In the genomic region with DNA sequence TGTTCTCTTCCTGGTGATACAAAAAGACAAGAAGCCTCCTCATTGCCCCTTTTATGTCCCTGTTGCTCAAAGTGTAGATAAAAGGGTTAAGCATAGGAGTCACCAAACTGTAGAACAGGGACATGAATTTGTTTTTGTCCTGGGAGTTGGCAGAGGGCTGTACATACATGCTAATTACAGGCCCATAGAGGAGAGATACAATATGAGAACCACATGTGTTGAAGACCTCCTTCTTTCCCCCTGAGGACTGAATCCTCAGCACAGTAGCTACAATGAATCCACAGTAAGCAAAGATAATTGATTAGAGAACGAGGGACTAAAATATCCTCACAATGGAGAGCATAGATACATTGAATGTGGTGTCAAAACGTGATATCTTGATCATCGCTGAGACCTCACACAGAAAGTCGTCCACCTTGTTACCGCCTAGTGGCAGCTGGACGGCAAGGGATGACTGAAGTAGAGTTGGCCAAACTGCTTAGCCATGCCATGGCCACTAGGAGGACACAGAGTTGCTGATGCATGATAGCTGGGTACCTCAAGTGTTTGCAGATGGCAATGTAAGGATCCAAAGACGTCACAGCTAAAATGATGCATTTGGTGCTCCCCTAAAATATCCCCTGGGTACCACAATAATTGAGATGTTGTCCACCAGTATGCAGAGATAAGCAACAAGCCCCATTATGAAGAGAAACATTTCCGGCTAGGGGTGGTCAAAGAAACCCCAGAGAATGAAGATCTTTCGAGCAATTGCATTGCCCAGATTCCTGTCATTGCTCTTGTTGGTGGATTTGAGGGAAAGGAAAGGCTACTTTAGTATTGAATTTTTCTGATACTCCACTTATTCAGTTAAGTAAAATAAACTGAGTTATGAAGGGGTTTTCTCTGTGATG, we compare ENCODE assay signal across 9 cellular contexts. TPM values are rescaled to one million over a fixed set of nuclear protein-coding genes. Genes with fewer than 3 reads are reported as not detected.
DNase-seq lines count a peak whose midpoint lies in the region; ATAC-seq and TF ChIP-seq lines count a peak whose summit lies in the region.
"Had no signal": no experiment of that assay in that cellular context is flagged by ENCODE, and none has a peak within 500 bp of the region (broad histone marks: within the 10 kb centered on the region; RNA-seq: fewer than 3 reads in every experiment).

No MANE protein-coding gene starts in this region.

- 5% methylated on average over 9 of the region's 9 CpGs for WGBS in SK-N-SH (ENCODE audit: low lambda C conversion rate)

- no peaks in the 10 kb centered on the region for H3K79me2 ChIP-seq in SK-N-SH (ENCODE audit: insufficient read depth)

- H3K36me3 ChIP-seq in SK-N-SH (replicated peaks in 1 of 2; ENCODE audit: control insufficient read depth in 1 of 2, insufficient read depth in 2 of 2, low read length in 1 of 2), result no peaks in the 10 kb centered on the region
- H3K36me3 ChIP-seq: BLaER1 had no signal

- TF ChIP-seq RAD21 in SK-N-SH (IDR thresholded peaks at IDR 0.05; ENCODE audit: low read length), result no peak

- H3F3A ChIP-seq in SK-N-SH (replicated peaks; ENCODE audit: insufficient read depth), result no peaks in the 10 kb centered on the region

- peak; percentile 65 for TF ChIP-seq CTCF in SK-N-SH (IDR thresholded peaks at IDR 0.05)

- H3K9me2 ChIP-seq in SK-N-SH, result no peaks in the 10 kb centered on the region

- H2AFZ ChIP-seq in SK-N-SH (ENCODE audit: low read depth), result no peak overlapping the region

- peak; percentile 55 for ATAC-seq in HG03354 (IDR thresholded peaks at IDR 0.05; ENCODE audit: poor library complexity, severe bottlenecking, unreplicated experiment)
- no peak for ATAC-seq in HG02623 (IDR thresholded peaks at IDR 0.05; ENCODE audit: unreplicated experiment)
- no peak for ATAC-seq in HG02840 (IDR thresholded peaks at IDR 0.05; ENCODE audit: low FRiP score, unreplicated experiment)

- DNase-seq in NCI-H2171 treated with DMSO at 0.1 percent for 48 hours (lab: John Stamatoyannopoulos, UW), result peak; percentile 5
- DNase-seq in NCI-H2171 (lab: John Stamatoyannopoulos, UW), result no peak
- DNase-seq in SK-N-SH, result peak; percentile 44
- DNase-seq in glomerular visceral epithelial cell (ENCODE audit: extremely low spot score), result peak; percentile 26
- DNase-seq in activated CD4-positive, alpha-beta T cell treated with anti-CD3 and anti-CD28 coated beads for 1 hour, result no peak

- H3K9me3 ChIP-seq in SK-N-SH, result no peaks in the 10 kb centered on the region
- H3K9me3 ChIP-seq: BLaER1 had no signal

- H3K27ac ChIP-seq in SK-N-SH (ENCODE audit: low read depth in 2 of 2, low read length in 1 of 2), result no peak overlapping the region
- H3K27ac ChIP-seq: BLaER1 had no signal

- H3K9ac ChIP-seq in SK-N-SH, result no peak overlapping the region
- H3K9ac ChIP-seq: BLaER1 had no signal

- H3K27me3 ChIP-seq in SK-N-SH (ENCODE audit: insufficient read depth), result no peaks in the 10 kb centered on the region
- H3K27me3 ChIP-seq: BLaER1 had no signal

- H3K4me3 ChIP-seq in SK-N-SH (ENCODE audit: low read depth in 2 of 2, low read length in 1 of 2), result peak overlapping the region in 1 of 2 experiments; percentile 48; a peak in 1 of 4 replicates
- H3K4me3 ChIP-seq: BLaER1 had no signal

- no peak for TF ChIP-seq EP300 in SK-N-SH (IDR thresholded peaks at IDR 0.05; ENCODE audit: borderline replicate concordance in 1 of 2, low read depth in 1 of 2, low read length in 1 of 2)

- POLR2A ChIA-PET in SK-N-SH (lab: Yijun Ruan, JAX), result no interaction called here

- no peak overlapping the region for H3K4me2 ChIP-seq in SK-N-SH
- H3K4me2 ChIP-seq: BLaER1 had no signal

- CTCF ChIA-PET in SK-N-SH (lab: Yijun Ruan, JAX), result interaction anchor here (0.6 to 1.3 kb wide), 6 partner anchors 13 to 517 kb away, joined by 3 to 4 read pairs (median 3); no protein-coding TSS in a partner anchor

- H4K20me1 ChIP-seq in SK-N-SH (ENCODE audit: insufficient read depth), result no peaks in the 10 kb centered on the region
- H4K20me1 ChIP-seq: BLaER1 had no signal

- H3K4me1 ChIP-seq in SK-N-SH (ENCODE audit: control insufficient read depth in 1 of 2, insufficient read depth in 2 of 2, low read depth in 1 of 2, low read length in 1 of 2), result no peaks in the 10 kb centered on the region
- H3K4me1 ChIP-seq: BLaER1 had no signal

TF ChIP-seq in SK-N-SH, 30 proteins besides CTCF, POLR2A, EP300 and RAD21:
- TF ChIP-seq, protein P1, sequence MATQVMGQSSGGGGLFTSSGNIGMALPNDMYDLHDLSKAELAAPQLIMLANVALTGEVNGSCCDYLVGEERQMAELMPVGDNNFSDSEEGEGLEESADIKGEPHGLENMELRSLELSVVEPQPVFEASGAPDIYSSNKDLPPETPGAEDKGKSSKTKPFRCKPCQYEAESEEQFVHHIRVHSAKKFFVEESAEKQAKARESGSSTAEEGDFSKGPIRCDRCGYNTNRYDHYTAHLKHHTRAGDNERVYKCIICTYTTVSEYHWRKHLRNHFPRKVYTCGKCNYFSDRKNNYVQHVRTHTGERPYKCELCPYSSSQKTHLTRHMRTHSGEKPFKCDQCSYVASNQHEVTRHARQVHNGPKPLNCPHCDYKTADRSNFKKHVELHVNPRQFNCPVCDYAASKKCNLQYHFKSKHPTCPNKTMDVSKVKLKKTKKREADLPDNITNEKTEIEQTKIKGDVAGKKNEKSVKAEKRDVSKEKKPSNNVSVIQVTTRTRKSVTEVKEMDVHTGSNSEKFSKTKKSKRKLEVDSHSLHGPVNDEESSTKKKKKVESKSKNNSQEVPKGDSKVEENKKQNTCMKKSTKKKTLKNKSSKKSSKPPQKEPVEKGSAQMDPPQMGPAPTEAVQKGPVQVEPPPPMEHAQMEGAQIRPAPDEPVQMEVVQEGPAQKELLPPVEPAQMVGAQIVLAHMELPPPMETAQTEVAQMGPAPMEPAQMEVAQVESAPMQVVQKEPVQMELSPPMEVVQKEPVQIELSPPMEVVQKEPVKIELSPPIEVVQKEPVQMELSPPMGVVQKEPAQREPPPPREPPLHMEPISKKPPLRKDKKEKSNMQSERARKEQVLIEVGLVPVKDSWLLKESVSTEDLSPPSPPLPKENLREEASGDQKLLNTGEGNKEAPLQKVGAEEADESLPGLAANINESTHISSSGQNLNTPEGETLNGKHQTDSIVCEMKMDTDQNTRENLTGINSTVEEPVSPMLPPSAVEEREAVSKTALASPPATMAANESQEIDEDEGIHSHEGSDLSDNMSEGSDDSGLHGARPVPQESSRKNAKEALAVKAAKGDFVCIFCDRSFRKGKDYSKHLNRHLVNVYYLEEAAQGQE (IDR thresholded peaks at IDR 0.05; ENCODE audit: low read depth, low read length), result no peak
- TF ChIP-seq SMC3 (IDR thresholded peaks at IDR 0.05; ENCODE audit: low read depth, low read length), result 0 out of 2 replicates have a peak, but pooled peaks have one; percentile 10

RNA-seq across cellular contexts. Expression of a gene that starts 15.0 kb away (rescaled TPM):
- not detected in 2 replicates for polyA plus RNA-seq in SK-N-SH (2012; rRNA removed)
- polyA plus RNA-seq in SK-N-SH (2012; cell fraction: cytosol; rRNA removed), result not detected in 2 replicates
- not detected in 2 replicates for polyA plus RNA-seq in SK-N-SH (2012; cell fraction: nucleus; rRNA removed)

RNA-seq across cellular contexts. Expression of a gene that starts 27.1 kb away (rescaled TPM):
- polyA plus RNA-seq in SK-N-SH (2012; rRNA removed), result not detected in 2 replicates
- polyA plus RNA-seq in SK-N-SH (2012; cell fraction: cytosol; rRNA removed), result not detected in 2 replicates
- polyA plus RNA-seq in SK-N-SH (2012; cell fraction: nucleus; rRNA removed), result not detected in 2 replicates

RNA-seq across cellular contexts. Expression of a gene that starts 27.2 kb away (rescaled TPM):
- not detected in 2 replicates for polyA plus RNA-seq in SK-N-SH (2012; rRNA removed)
- polyA plus RNA-seq in SK-N-SH (2012; cell fraction: cytosol; rRNA removed), result not detected in 2 replicates
- polyA plus RNA-seq in SK-N-SH (2012; cell fraction: nucleus; rRNA removed), result not detected in 2 replicates

RNA-seq across cellular contexts. Expression of a gene that starts 35.8 kb away (rescaled TPM):
- not detected in 2 replicates for polyA plus RNA-seq in SK-N-SH (2012; rRNA removed)
- polyA plus RNA-seq in SK-N-SH (2012; cell fraction: cytosol; rRNA removed), result not detected in 2 replicates
- polyA plus RNA-seq in SK-N-SH (2012; cell fraction: nucleus; rRNA removed), result not detected in 2 replicates

Comparison
In these comparisons a context has a peak if more than half of its experiments do, and no peak if none do; other contexts are left out.
1. DNase-seq: peak in NCI-H2171 treated with DMSO at 0.1 percent for 48 hours (single experiment), SK-N-SH (single experiment) and glomerular visceral epithelial cell (single experiment); none in NCI-H2171 (single experiment) and activated CD4-positive, alpha-beta T cell treated with anti-CD3 and anti-CD28 coated beads for 1 hour (single experiment).